In genomic region chr16:18573887-18574286, GRCh38 we compare ENCODE assay signal across 2 cellular contexts. TPM values are rescaled to one million over a fixed set of nuclear protein-coding genes. Genes with fewer than 3 reads are reported as not detected.
DNase-seq lines count a peak whose midpoint lies in the region; ATAC-seq, FAIRE-seq and TF ChIP-seq lines count a peak whose summit lies in the region.
"Not testable (repeated sequence)": the region's sequence is repeated elsewhere in the genome, so short reads cannot be mapped to it uniquely, and the experiment has no call there.

No MANE protein-coding gene starts in this region.

- H3K4me3 ChIP-seq in K562; HepG2 (replicated peaks in 1 of 3; ENCODE audit: insufficient read depth in 1 of 3, low read depth in 2 of 3, low read length in 3 of 3): not testable (repeated sequence)

- H3K4me1 ChIP-seq in K562 (replicated peaks in 1 of 2; ENCODE audit: control insufficient read depth in 2 of 2, insufficient read depth in 2 of 2, low read length in 2 of 2): not testable (repeated sequence)
- H3K4me1 ChIP-seq in HepG2 (ENCODE audit: insufficient read depth, low read length): peaks cover 32% of the 10 kb centered on the region

- ATAC-seq in K562, HepG2: not testable (repeated sequence)

- H2AFZ ChIP-seq in K562 (ENCODE audit: low read depth, low read length); HepG2 (ENCODE audit: low read length): not testable (repeated sequence)

- not testable (repeated sequence) for TF ChIP-seq RAD21 in K562 (CRISPR knock-in tag; conservative IDR thresholded peaks at IDR 0.05 in 1 of 2, IDR thresholded peaks at IDR 0.05 in 1 of 2); HepG2 (CRISPR knock-in tag; IDR thresholded peaks at IDR 0.05)

- not testable (repeated sequence) for FAIRE-seq in K562 (lab: Jason Lieb, UNC); HepG2 (lab: Jason Lieb, UNC)

- H4K20me1 ChIP-seq in K562 (replicated peaks; ENCODE audit: control insufficient read depth, insufficient read depth, low read length); HepG2 (ENCODE audit: insufficient read depth, low read length): not testable (repeated sequence)

- H3K9me1 ChIP-seq in K562 (ENCODE audit: control insufficient read depth, insufficient read depth, low read length): not testable (repeated sequence)

- TF ChIP-seq CTCF in K562 (IDR thresholded peaks at IDR 0.05 in 2 of 3, conservative IDR thresholded peaks at IDR 0.05 in 1 of 3; ENCODE audit: insufficient read depth in 2 of 3, low read depth in 1 of 3, low read length in 3 of 3); HepG2 (CRISPR knock-in tag; IDR thresholded peaks at IDR 0.05): not testable (repeated sequence)

- H3K79me2 ChIP-seq in K562 (ENCODE audit: control insufficient read depth, insufficient read depth, low read length); HepG2 (ENCODE audit: insufficient read depth, low read length): not testable (repeated sequence)

- H3K9ac ChIP-seq in K562 (ENCODE audit: insufficient read depth in 1 of 2, low read depth in 2 of 2, low read length in 2 of 2); HepG2 (ENCODE audit: insufficient read depth, low read depth, low read length): not testable (repeated sequence)

- not testable (repeated sequence) for DNase-seq in K562 (ENCODE audit: extremely low read depth in 1 of 4, low spot score in 3 of 4); HepG2 (ENCODE audit: low spot score)

- intact Hi-C loops in K562 (cut with micrococcal nuclease); HepG2 (cut with micrococcal nuclease; ENCODE audit: unreplicated experiment): not testable (repeated sequence)

- TF ChIP-seq POLR2A in K562 (conservative IDR thresholded peaks at IDR 0.05); HepG2 (IDR thresholded peaks at IDR 0.05; ENCODE audit: insufficient read depth in 1 of 2, low read depth in 2 of 2, low read length in 2 of 2): not testable (repeated sequence)

- not testable (repeated sequence) for BruUV-seq in K562 (replicated peaks; lab: Mats Ljungman, UMichigan); HepG2 (replicated peaks; lab: Mats Ljungman, UMichigan)

- TF ChIP-seq EP300 in K562 (IDR thresholded peaks at IDR 0.05; ENCODE audit: low read length); HepG2 (IDR thresholded peaks at IDR 0.05; ENCODE audit: low read depth in 2 of 2, low read length in 2 of 2); HepG2 (CRISPR knock-in tag; IDR thresholded peaks at IDR 0.05; ENCODE audit: borderline replicate concordance): not testable (repeated sequence)

- POLR2A ChIA-PET in K562 (lab: Yijun Ruan, JAX); HepG2 (lab: Yijun Ruan, JAX): not testable (repeated sequence)

- H3K4me2 ChIP-seq in K562 (ENCODE audit: insufficient read depth, low read length); HepG2 (ENCODE audit: low read depth, low read length): not testable (repeated sequence)

- WGBS in K562 (ENCODE audit: insufficient coverage, low coverage, missing lambda C conversion rate): 0% methylated on average over 2 of the region's 7 CpGs
- WGBS in HepG2 (ENCODE audit: low lambda C conversion rate): 98% methylated on average over 5 of the region's 7 CpGs

- not testable (repeated sequence) for H3K27me3 ChIP-seq in K562 (ENCODE audit: control insufficient read depth in 2 of 2, insufficient read depth in 2 of 2, low read length in 2 of 2); HepG2 (ENCODE audit: control insufficient read depth in 1 of 2, insufficient read depth in 2 of 2, low read length in 2 of 2)

- H3K36me3 ChIP-seq in K562 (ENCODE audit: control insufficient read depth, insufficient read depth, low read length); HepG2 (replicated peaks in 1 of 2; ENCODE audit: control insufficient read depth in 1 of 2, insufficient read depth in 2 of 2, low read length in 2 of 2): not testable (repeated sequence)

- in situ Hi-C loops in K562 (cut with MboI); HepG2 (cut with HindIII; ENCODE audit: extremely low pct_ligation_motif_present, low pct_unique_long_range_greater_than_20kb): not testable (repeated sequence)

- H3K27ac ChIP-seq in K562 (ENCODE audit: extremely low read depth, low read depth, low read length); HepG2 (ENCODE audit: extremely low read length, insufficient read depth, low read length): not testable (repeated sequence)

- CTCF ChIA-PET in K562 (lab: Yijun Ruan, JAX; ENCODE audit: low intra/inter-chr PET ratio); HepG2 (lab: Yijun Ruan, JAX; ENCODE audit: low intra/inter-chr PET ratio, low total read pairs): not testable (repeated sequence)

- H3K9me3 ChIP-seq in K562 (replicated peaks; ENCODE audit: control insufficient read depth, insufficient read depth, low read depth, low read length); HepG2 (ENCODE audit: low read length): not testable (repeated sequence)

RNA-seq across cellular contexts. Expression of gene NOMO2, which starts 12.0 kb away (rescaled TPM):
- total RNA-seq in K562 (2011; cell fraction: chromatin; rRNA removed; ENCODE audit: low replicate concordance): 87.3 and 127 TPM in 2 replicates
- 162 and 194 TPM in 2 replicates for total RNA-seq in K562 (2011; cell fraction: nucleolus; rRNA removed)
- 106 and 133 TPM in 2 replicates for total RNA-seq in K562 (2011; cell fraction: nucleoplasm; rRNA removed)
- total RNA-seq in K562 (2014; rRNA removed) (55.8 and 62.2 TPM in 2 replicates), K562 (2014; rRNA removed; fragmentation: Illumina TruSeq; extraction: Trizol) (35.3 and 37.5 TPM in 2 replicates), K562 (2015; rRNA removed; fragmentation: Illumina TruSeq; extraction: Trizol) (54.3 and 56.6 TPM in 2 replicates), K562 (2021) (77.2 and 79.2 TPM in 2 replicates), HepG2 (2016; rRNA removed; fragmentation: Illumina TruSeq; extraction: Trizol) (122 and 217 TPM in 2 replicates)
- polyA plus RNA-seq in K562 (2011; rRNA removed) (38.5 and 49.9 TPM in 2 replicates), K562 (2014; fragmentation: Illumina TruSeq; extraction: Trizol) (74.2 and 82.2 TPM in 2 replicates), K562 (2014; fragmentation: Nextera tagmentation; extraction: Ambion mirVana) (10 to 100 TPM; 25.2 to 35.9 TPM), K562 (2014; rRNA removed) (44.0 and 45.8 TPM in 2 replicates), HepG2 (2011; rRNA removed) (372 and 518 TPM in 2 replicates)
- 47.1 and 47.5 TPM in 2 replicates for polyA plus RNA-seq in K562 (2011; cell fraction: cytosol; rRNA removed)
- 65.3 and 68.6 TPM in 2 replicates for polyA plus RNA-seq in K562 (2011; cell fraction: nucleus; rRNA removed)
- 68.4 and 93.5 TPM in 2 replicates for polyA plus RNA-seq in K562 (2012)
- polyA minus RNA-seq in K562 (2011; rRNA and poly(A)+ RNA removed): 46.5 and 61.9 TPM in 2 replicates
- polyA minus RNA-seq in K562 (2011; cell fraction: cytosol; rRNA and poly(A)+ RNA removed): 68.9 and 69.2 TPM in 2 replicates
- 14.0 and 26.8 TPM in 2 replicates for polyA minus RNA-seq in K562 (2011; cell fraction: nucleus; rRNA and poly(A)+ RNA removed)
- 46.7 and 50.8 TPM in 2 replicates for total RNA-seq in HepG2 (2016; cell fraction: cytosol; rRNA removed; fragmentation: Illumina TruSeq; extraction: Trizol; ENCODE audit: low read depth)
- total RNA-seq in HepG2 (2016; cell fraction: insoluble cytoplasmic fraction; rRNA removed; fragmentation: Illumina TruSeq; extraction: Trizol): 111 and 216 TPM in 2 replicates
- 81.2 and 84.7 TPM in 2 replicates for total RNA-seq in HepG2 (2016; cell fraction: membrane; rRNA removed; fragmentation: Illumina TruSeq; extraction: Trizol)
- 242 and 298 TPM in 2 replicates for total RNA-seq in HepG2 (2016; cell fraction: nucleus; rRNA removed; fragmentation: Illumina TruSeq; extraction: Trizol)
- polyA plus RNA-seq in HepG2 (2011; cell fraction: cytosol; rRNA removed): 323 and 357 TPM in 2 replicates
- polyA plus RNA-seq in HepG2 (2011; cell fraction: nucleus; rRNA removed): 366 and 382 TPM in 2 replicates
- 316 and 486 TPM in 2 replicates for polyA plus RNA-seq in HepG2 (2012)
- polyA plus RNA-seq in HepG2 (2016; cell fraction: cytosol; fragmentation: Illumina TruSeq; extraction: Trizol; ENCODE audit: low read depth): 28.4 and 28.9 TPM in 2 replicates
- polyA plus RNA-seq in HepG2 (2016; cell fraction: insoluble cytoplasmic fraction; fragmentation: Illumina TruSeq; extraction: Trizol; ENCODE audit: low read depth): 110 and 140 TPM in 2 replicates
- polyA plus RNA-seq in HepG2 (2016; cell fraction: membrane; fragmentation: Illumina TruSeq; extraction: Trizol; ENCODE audit: low read depth): 63.9 and 69.0 TPM in 2 replicates
- 396 and 413 TPM in 2 replicates for polyA plus RNA-seq in HepG2 (2016; cell fraction: nucleus; fragmentation: Illumina TruSeq; extraction: Trizol; ENCODE audit: insufficient read depth, low read depth)
- 130 and 401 TPM in 2 replicates for polyA minus RNA-seq in HepG2 (2011; rRNA and poly(A)+ RNA removed; ENCODE audit: low replicate concordance)
- 255 and 305 TPM in 2 replicates for polyA minus RNA-seq in HepG2 (2011; cell fraction: cytosol; rRNA and poly(A)+ RNA removed)
- 114 and 160 TPM in 2 replicates for polyA minus RNA-seq in HepG2 (2011; cell fraction: nucleus; rRNA and poly(A)+ RNA removed)
